21 cellular contexts compared by ENCODE assay signal in the genomic region with DNA sequence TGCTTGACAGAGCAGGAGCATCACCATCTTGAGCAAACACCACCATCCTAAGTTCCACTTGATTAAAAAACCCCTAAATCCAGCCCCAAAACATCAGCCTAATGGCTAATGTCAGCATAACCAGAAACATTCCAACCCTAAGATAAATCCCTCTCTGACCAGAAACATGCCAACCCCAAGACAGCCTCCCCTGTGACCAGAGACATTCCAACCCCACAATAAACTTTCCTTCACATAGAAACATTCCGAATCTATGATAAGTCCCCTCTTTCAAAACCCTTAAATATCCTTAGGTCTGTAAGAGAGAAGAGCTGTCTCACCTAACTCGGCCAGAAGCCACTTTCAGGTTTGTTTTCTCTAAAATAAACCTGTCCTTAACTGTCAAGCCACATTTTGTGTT. TPM values are rescaled to one million over a fixed set of nuclear protein-coding genes. Genes with fewer than 3 reads are reported as not detected.
A peak's percentile ranks its signal among the peaks of the same experiment; 100 is the strongest.
DNase-seq lines count a peak whose midpoint lies in the region; ATAC-seq, FAIRE-seq and TF ChIP-seq lines count a peak whose summit lies in the region.
"Had no signal": no experiment of that assay in that cellular context is flagged by ENCODE, and none has a peak within 500 bp of the region (broad histone marks: within the 10 kb centered on the region; RNA-seq: fewer than 3 reads in every experiment).

No MANE protein-coding gene starts in this region.

- no peak overlapping the region for H3K4me3 Mint-ChIP-seq in astrocyte (ENCODE audit: unreplicated experiment)
- H3K4me3 Mint-ChIP-seq: H9 had no signal

- no TSS peak for BruUV-seq in IMR-90 (replicated peaks; lab: Mats Ljungman, UMichigan)

- dilution Hi-C loops in IMR-90 (cut with HindIII; ENCODE audit: low sequenced_read_pairs, unreplicated experiment) = no loop called here

- no peak overlapping the region for H2AK9ac ChIP-seq in IMR-90 (replicated peaks; ENCODE audit: low read depth, low read length, poor library complexity)

- intact Hi-C loops in IMR-90 (cut with micrococcal nuclease) (no loop called here), esophagus muscularis mucosa (cut with DNase I) (no loop called here)

- no peaks in the 10 kb centered on the region for H3K79me2 ChIP-seq in astrocyte (ENCODE audit: insufficient read depth, low read length)

- no peak overlapping the region for H4K91ac ChIP-seq in IMR-90 (ENCODE audit: insufficient read depth, low read depth, low read length)

- H3K56ac ChIP-seq in IMR-90 (ENCODE audit: extremely low read depth, insufficient read depth, low read length) = no peak overlapping the region

- in situ Hi-C loops in IMR-90 (cut with MboI; ENCODE audit: low sequenced_read_pairs) = no loop called here

- CTCF ChIA-PET in IMR-90 (lab: Yijun Ruan, JAX) = no interaction called here

- H3K27me3 Mint-ChIP-seq in astrocyte (ENCODE audit: low read depth, unreplicated experiment) = peaks cover 15% of the 10 kb centered on the region

- WGBS in IMR-90 (ENCODE audit: extremely low coverage in 2 of 2, insufficient read length in 1 of 2), 2 experiments = no CpG with 5 or more reads among the region's 2 CpGs
- 73% methylated on average over 2 of the region's 2 CpGs for WGBS in esophagus muscularis mucosa

- H3K36me3 ChIP-seq in IMR-90 (ENCODE audit: control insufficient read depth, insufficient read depth, low read length) (no peaks in the 10 kb centered on the region), astrocyte (ENCODE audit: insufficient read depth, low read length) (no peaks in the 10 kb centered on the region), neutrophil (no peaks in the 10 kb centered on the region), esophagus muscularis mucosa (no peaks in the 10 kb centered on the region)

- H3K9me3 ChIP-seq in IMR-90 (ENCODE audit: control insufficient read depth, insufficient read depth, low read length) = peaks cover 6% of the 10 kb centered on the region
- H3K9me3 ChIP-seq in astrocyte (ENCODE audit: insufficient read depth, low read depth, low read length) = peaks cover 5% of the 10 kb centered on the region
- H3K9me3 ChIP-seq in neutrophil = no peaks in the 10 kb centered on the region
- H3K9me3 ChIP-seq in esophagus muscularis mucosa = no peaks in the 10 kb centered on the region

- no peak overlapping the region for H2BK15ac ChIP-seq in IMR-90 (ENCODE audit: low read depth, low read length)

- DNase-seq in AG10803 (ENCODE audit: low read depth) (peak; percentile 43), IMR-90 (no peak), astrocyte (ENCODE audit: low read depth) (peak; percentile 54), GM03348 (ENCODE audit: low spot score) (no peak), esophagus muscularis mucosa (ENCODE audit: extremely low spot score) (no peak), AG20443 (ENCODE audit: low spot score) (no peak)
- DNase-seq: 8988T, H9, KBM-7, NCI-H1105, NCI-H146, NCI-H2029, NCI-H226, NCI-H82, OCI-M1, SHP77 had no signal

- no peak overlapping the region for H2BK20ac ChIP-seq in IMR-90 (ENCODE audit: low read depth, low read length)

- no peak overlapping the region for H3K27ac Mint-ChIP-seq in astrocyte (ENCODE audit: unreplicated experiment)
- H3K27ac Mint-ChIP-seq: H9 had no signal

- TF ChIP-seq POLR2A in IMR-90 (IDR thresholded peaks at IDR 0.05; ENCODE audit: low read depth, low read length) (no peak), esophagus muscularis mucosa (IDR thresholded peaks at IDR 0.05; ENCODE audit: low read depth) (no peak)

- H3K14ac ChIP-seq in IMR-90 (replicated peaks; ENCODE audit: low read depth, low read length) = peak overlapping the region; percentile 67

- no peak overlapping the region for H4K5ac ChIP-seq in IMR-90 (ENCODE audit: low read depth, low read length)

- TF ChIP-seq CTCF in AG10803 (conservative IDR thresholded peaks at IDR 0.05; ENCODE audit: low read length) = no peak
- no peak for TF ChIP-seq CTCF in IMR-90 (conservative IDR thresholded peaks at IDR 0.05; ENCODE audit: low read depth, low read length)
- no peak for TF ChIP-seq CTCF in astrocyte (IDR thresholded peaks at IDR 0.05; ENCODE audit: insufficient read depth, low read depth, low read length)
- no peak for TF ChIP-seq CTCF in neutrophil (IDR thresholded peaks at IDR 0.05)
- TF ChIP-seq CTCF in esophagus muscularis mucosa (IDR thresholded peaks at IDR 0.05) = no peak

- no peak overlapping the region for H3K4ac ChIP-seq in IMR-90 (ENCODE audit: low read depth, low read length)

- H4K20me1 ChIP-seq in IMR-90 (ENCODE audit: insufficient read depth, low read length) (no peaks in the 10 kb centered on the region), astrocyte (ENCODE audit: insufficient read depth, low read length) (no peaks in the 10 kb centered on the region)

- no peak overlapping the region for H2BK120ac ChIP-seq in IMR-90 (ENCODE audit: low read depth, low read length)

- TF ChIP-seq EP300 in esophagus muscularis mucosa (IDR thresholded peaks at IDR 0.05) = no peak

- H3K9me3 Mint-ChIP-seq in astrocyte (ENCODE audit: unreplicated experiment) = peaks cover 7% of the 10 kb centered on the region

- H3K9ac ChIP-seq in IMR-90 (ENCODE audit: low read depth, low read length) = no peak overlapping the region
- H3K9ac ChIP-seq in astrocyte (ENCODE audit: low read length) = no peak overlapping the region

- H3K4me1 ChIP-seq in IMR-90 (ENCODE audit: control insufficient read depth, insufficient read depth, low read length) (peaks cover 8% of the 10 kb centered on the region), astrocyte (ENCODE audit: insufficient read depth, low read length) (peaks cover 16% of the 10 kb centered on the region), neutrophil (ENCODE audit: control insufficient read depth in 1 of 2, insufficient read depth in 1 of 2, low read depth in 1 of 2, low read length in 1 of 2) (peaks cover 100% of the 10 kb centered on the region in 2 experiments), esophagus muscularis mucosa (peaks cover 14 to 24% (median 23%) of the 10 kb centered on the region in 4 donors)

- H2AFZ ChIP-seq in IMR-90 (replicated peaks; ENCODE audit: low read length, poor library complexity) (no peak overlapping the region), astrocyte (ENCODE audit: low read depth, low read length) (no peak overlapping the region)

- TF ChIP-seq RAD21 in IMR-90 (IDR thresholded peaks at IDR 0.05; ENCODE audit: low read length) = no peak

- H3K79me1 ChIP-seq in IMR-90 (ENCODE audit: low read depth in 1 of 2, low read length in 2 of 2) = no peaks in the 10 kb centered on the region

- peaks cover 2% of the 10 kb centered on the region for H3K36me3 Mint-ChIP-seq in astrocyte (ENCODE audit: low read depth, unreplicated experiment)

- FAIRE-seq in astrocyte (lab: Jason Lieb, UNC) = no peak
- FAIRE-seq: HepG2 had no signal

- H3K9me1 ChIP-seq in IMR-90 (ENCODE audit: insufficient read depth, low read length) = no peaks in the 10 kb centered on the region

- H3K4me1 Mint-ChIP-seq in astrocyte (ENCODE audit: low read depth, unreplicated experiment) = peaks cover 17% of the 10 kb centered on the region

- no peak overlapping the region for H2BK5ac ChIP-seq in IMR-90 (ENCODE audit: low read depth, low read length, poor library complexity, severe bottlenecking)

- ATAC-seq in IMR-90 (ENCODE audit: low read depth) = no peak
- no peak for ATAC-seq in GM18517 (IDR thresholded peaks at IDR 0.05; ENCODE audit: unreplicated experiment)
- ATAC-seq: HepG2 had no signal

- POLR2A ChIA-PET in IMR-90 (lab: Charles Lee; ENCODE audit: unreplicated experiment) = no interaction called here

- H3K18ac ChIP-seq in IMR-90 (ENCODE audit: low read depth, low read length) = no peak overlapping the region

- H2AK5ac ChIP-seq in IMR-90 (ENCODE audit: low read depth, low read length) = peak overlapping the region; percentile 36; the same call in 1 of the 2 replicates

- peak overlapping the region in 1 of 2 experiments; percentile 53; a peak in 1 of 4 replicates for H4K8ac ChIP-seq in IMR-90 (ENCODE audit: low read depth in 2 of 2, low read length in 2 of 2)

- H3K4me3 ChIP-seq in AG10803 (ENCODE audit: low read length) = no peak overlapping the region
- no peak overlapping the region for H3K4me3 ChIP-seq in IMR-90 (ENCODE audit: insufficient read depth, low read depth, low read length)
- no peak overlapping the region for H3K4me3 ChIP-seq in astrocyte (ENCODE audit: insufficient read depth, low read depth, low read length)
- no peak overlapping the region for H3K4me3 ChIP-seq in neutrophil (ENCODE audit: low read depth in 1 of 2, low read length in 1 of 2)
- no peak overlapping the region for H3K4me3 ChIP-seq in esophagus muscularis mucosa

- H3K23ac ChIP-seq in IMR-90 (ENCODE audit: low read depth, low read length) = no peak overlapping the region

- H3K27me3 ChIP-seq in IMR-90 (ENCODE audit: control insufficient read depth, insufficient read depth, low read length) = peaks cover 30% of the 10 kb centered on the region
- peaks cover 37% of the 10 kb centered on the region for H3K27me3 ChIP-seq in astrocyte (ENCODE audit: insufficient read depth, low read length)
- no peaks in the 10 kb centered on the region for H3K27me3 ChIP-seq in neutrophil
- H3K27me3 ChIP-seq in esophagus muscularis mucosa = no peaks in the 10 kb centered on the region

- H3K27ac ChIP-seq in IMR-90 (ENCODE audit: insufficient read depth, low read length) = no peak overlapping the region
- no peak overlapping the region for H3K27ac ChIP-seq in astrocyte (ENCODE audit: low read depth, low read length)
- H3K27ac ChIP-seq in neutrophil = peak overlapping the region; percentile 86
- no peak overlapping the region for H3K27ac ChIP-seq in esophagus muscularis mucosa (replicated peaks in 1 of 4)
- H3K27ac ChIP-seq: HL-60 had no signal

- H3K4me2 ChIP-seq in IMR-90 (ENCODE audit: low read depth, low read length) (peak overlapping the region; percentile 54; the same call in 1 of the 2 replicates), astrocyte (ENCODE audit: low read length) (no peak overlapping the region)

TF ChIP-seq in IMR-90, 13 proteins besides CTCF, POLR2A, EP300 and RAD21 (continues in another document):
- TF ChIP-seq CEBPB (IDR thresholded peaks at IDR 0.05; ENCODE audit: low read depth, low read length) (no peak), MAZ (IDR thresholded peaks at IDR 0.05; ENCODE audit: borderline replicate concordance, low read depth, low read length) (no peak), MAFK (IDR thresholded peaks at IDR 0.05; ENCODE audit: low read depth, low read length) (no peak), BHLHE40 (IDR thresholded peaks at IDR 0.05; ENCODE audit: low read depth, low read length) (no peak)

RNA-seq across cellular contexts. Expression of a gene that starts 17.4 kb away (rescaled TPM):
- total RNA-seq in IMR-90 (2012; rRNA removed) (0.18 TPM in 1 of 2 replicates, not detected in the other), astrocyte (0.79 and 2.6 TPM in 2 replicates), esophagus muscularis mucosa (1 to 10 TPM in 1 of 4 donors, under 1 TPM in 2, not detected in 1; 0.06 to 2.0 (median 0.57) TPM)
- polyA plus RNA-seq in IMR-90 (2012; rRNA removed) = 0.03 TPM in 1 of 2 replicates, not detected in the other
- polyA plus RNA-seq in IMR-90 (2012; cell fraction: cytosol; rRNA removed) = 0.05 TPM in 1 of 2 replicates, not detected in the other
- polyA plus RNA-seq in IMR-90 (2012; cell fraction: nucleus; rRNA removed; ENCODE audit: low replicate concordance) = 0.34 and 0.55 TPM in 2 replicates
- total RNA-seq: H9, HT-29 had no signal

RNA-seq across cellular contexts. Expression of a gene that starts 42.1 kb away (rescaled TPM):
- 2.2 and 2.7 TPM in 2 replicates for total RNA-seq in IMR-90 (2012; rRNA removed)
- polyA plus RNA-seq in IMR-90 (2012; rRNA removed) = 1.7 and 1.8 TPM in 2 replicates
- polyA plus RNA-seq in IMR-90 (2012; cell fraction: cytosol; rRNA removed) = 1.4 TPM in 2 replicates
- polyA plus RNA-seq in IMR-90 (2012; cell fraction: nucleus; rRNA removed; ENCODE audit: low replicate concordance) = 2.8 and 3.5 TPM in 2 replicates
- total RNA-seq in astrocyte = 5.4 and 8.2 TPM in 2 replicates
- total RNA-seq in esophagus muscularis mucosa = 1 to 10 TPM; 2.5 to 8.4 (median 3.8) TPM

Comparison
In these comparisons a context has a peak if more than half of its experiments do, and no peak if none do; other contexts are left out.
1. DNase-seq: peak in AG10803 (single experiment) and astrocyte (single experiment); none in IMR-90 (single experiment), GM03348 (single experiment), esophagus muscularis mucosa (single experiment) and AG20443 (single experiment).